Comparison of ENCODE assay signal across 18 cellular contexts in genomic region chr12:82817368-82817767, GRCh38.
DNase-seq lines count a peak whose midpoint lies in the region; ATAC-seq, FAIRE-seq and TF ChIP-seq lines count a peak whose summit lies in the region.
"Had no signal": no experiment of that assay in that cellular context is flagged by ENCODE, and none has a peak within 500 bp of the region (broad histone marks: within the 10 kb centered on the region; RNA-seq: fewer than 3 reads in every experiment).

No MANE protein-coding gene starts in this region.

- no peak for DNase-seq in H54 (ENCODE audit: insufficient read length, low spot score)
- peak; percentile 3 for DNase-seq in fibroblast of villous mesenchyme (ENCODE audit: low read depth)
- no peak for DNase-seq in sciatic nerve (ENCODE audit: low spot score)
- no peak for DNase-seq in activated T-cell treated with anti-CD3 and anti-CD28 coated beads for 4 hours
- no peak for DNase-seq in NCI-H226
- no peak for DNase-seq in stimulated activated effector memory CD8-positive, alpha-beta T cell treated with anti-CD3 and anti-CD28 coated beads, Interleukin-12 subunit alpha, Interleukin-12 subunit beta, amount 100 ng/mL, for 72 hours (ENCODE audit: low spot score in 2 of 2)
- DNase-seq: activated gamma-delta T cell; DMS79; esophagus squamous epithelium; kidney; NCI-H1417 treated with DMSO at 0.1 percent for 48 hours; SIG-M5; sigmoid colon; stimulated activated CD4-positive, alpha-beta T cell treated with anti-CD3 and anti-CD28 coated beads, Interleukin-4, amount 100 ng/mL, for 1 hour had no signal

- H3K9me3 Mint-ChIP-seq in activated T-helper 17 cell treated with anti-CD3 and anti-CD28 coated beads, Interleukin-2, amount 50 U/mL, for 72 hours: no peaks in the 10 kb centered on the region
- no peaks in the 10 kb centered on the region for H3K9me3 Mint-ChIP-seq in stimulated activated effector memory CD8-positive, alpha-beta T cell treated with anti-CD3 and anti-CD28 coated beads, Interleukin-12 subunit alpha, Interleukin-12 subunit beta, amount 100 ng/mL, for 72 hours
- H3K9me3 Mint-ChIP-seq: dendritic cell treated with granulocyte-macrophage colony-stimulating factor and Interleukin-4, amounts not matched to agents 40 ng/mL and 50 ng/mL, for 4 days had no signal

- no peak overlapping the region for H3K27ac Mint-ChIP-seq in activated T-helper 17 cell treated with anti-CD3 and anti-CD28 coated beads, Interleukin-2, amount 50 U/mL, for 72 hours
- H3K27ac Mint-ChIP-seq in stimulated activated effector memory CD8-positive, alpha-beta T cell treated with anti-CD3 and anti-CD28 coated beads, Interleukin-12 subunit alpha, Interleukin-12 subunit beta, amount 100 ng/mL, for 72 hours: no peak overlapping the region
- H3K27ac Mint-ChIP-seq: dendritic cell treated with granulocyte-macrophage colony-stimulating factor and Interleukin-4, amounts not matched to agents 40 ng/mL and 50 ng/mL, for 4 days had no signal

- no peaks in the 10 kb centered on the region for H3K4me1 Mint-ChIP-seq in activated T-helper 17 cell treated with anti-CD3 and anti-CD28 coated beads, Interleukin-2, amount 50 U/mL, for 72 hours
- no peaks in the 10 kb centered on the region for H3K4me1 Mint-ChIP-seq in stimulated activated effector memory CD8-positive, alpha-beta T cell treated with anti-CD3 and anti-CD28 coated beads, Interleukin-12 subunit alpha, Interleukin-12 subunit beta, amount 100 ng/mL, for 72 hours

- TF ChIP-seq POLR2A in H54 (IDR thresholded peaks at IDR 0.05; ENCODE audit: low read depth, low read length): no peak

- no peak overlapping the region for H3K4me3 ChIP-seq in fibroblast of villous mesenchyme (ENCODE audit: low read depth, low read length)
- H3K4me3 ChIP-seq: esophagus squamous epithelium, sigmoid colon, thoracic aorta had no signal

- no peak for TF ChIP-seq CTCF in fibroblast of villous mesenchyme (IDR thresholded peaks at IDR 0.05; ENCODE audit: insufficient read depth, low read depth, low read length)

- no peaks in the 10 kb centered on the region for H3K27me3 Mint-ChIP-seq in activated T-helper 17 cell treated with anti-CD3 and anti-CD28 coated beads, Interleukin-2, amount 50 U/mL, for 72 hours
- H3K27me3 Mint-ChIP-seq: dendritic cell treated with granulocyte-macrophage colony-stimulating factor and Interleukin-4, amounts not matched to agents 40 ng/mL and 50 ng/mL, for 4 days had no signal

- no peak overlapping the region for H3K4me3 Mint-ChIP-seq in activated T-helper 17 cell treated with anti-CD3 and anti-CD28 coated beads, Interleukin-2, amount 50 U/mL, for 72 hours
- H3K4me3 Mint-ChIP-seq in stimulated activated effector memory CD8-positive, alpha-beta T cell treated with anti-CD3 and anti-CD28 coated beads, Interleukin-12 subunit alpha, Interleukin-12 subunit beta, amount 100 ng/mL, for 72 hours: no peak overlapping the region
- H3K4me3 Mint-ChIP-seq: dendritic cell treated with granulocyte-macrophage colony-stimulating factor and Interleukin-4, amounts not matched to agents 40 ng/mL and 50 ng/mL, for 4 days had no signal

- ATAC-seq in activated T-helper 17 cell treated with anti-CD3 and anti-CD28 coated beads, Interleukin-2, amount 50 U/mL, for 72 hours (replicated peaks): peak; percentile 38
- peak; percentile 79 for ATAC-seq in sciatic nerve
- no peak for ATAC-seq in GM18858 (IDR thresholded peaks at IDR 0.05; ENCODE audit: unreplicated experiment)
- no peak for ATAC-seq in stimulated activated effector memory CD8-positive, alpha-beta T cell treated with anti-CD3 and anti-CD28 coated beads, Interleukin-12 subunit alpha, Interleukin-12 subunit beta, amount 100 ng/mL, for 72 hours

- intact Hi-C loops in sciatic nerve (cut with DNase I): no loop called here

- peak; percentile 76 for FAIRE-seq in H54 (lab: Jason Lieb, UNC)
- FAIRE-seq: kidney had no signal

- H3K36me3 Mint-ChIP-seq in activated T-helper 17 cell treated with anti-CD3 and anti-CD28 coated beads, Interleukin-2, amount 50 U/mL, for 72 hours (ENCODE audit: low read depth): no peaks in the 10 kb centered on the region
- H3K36me3 Mint-ChIP-seq in stimulated activated effector memory CD8-positive, alpha-beta T cell treated with anti-CD3 and anti-CD28 coated beads, Interleukin-12 subunit alpha, Interleukin-12 subunit beta, amount 100 ng/mL, for 72 hours: no peaks in the 10 kb centered on the region

Comparison
In these comparisons a context has a peak if more than half of its experiments do, and no peak if none do; other contexts are left out.
1. ATAC-seq: peak in activated T-helper 17 cell treated with anti-CD3 and anti-CD28 coated beads, Interleukin-2, amount 50 U/mL, for 72 hours (single experiment) and sciatic nerve (single experiment); none in GM18858 (single experiment) and stimulated activated effector memory CD8-positive, alpha-beta T cell treated with anti-CD3 and anti-CD28 coated beads, Interleukin-12 subunit alpha, Interleukin-12 subunit beta, amount 100 ng/mL, for 72 hours (single experiment).